Comparison of ENCODE assay signal across 9 cellular contexts in the genomic region with DNA sequence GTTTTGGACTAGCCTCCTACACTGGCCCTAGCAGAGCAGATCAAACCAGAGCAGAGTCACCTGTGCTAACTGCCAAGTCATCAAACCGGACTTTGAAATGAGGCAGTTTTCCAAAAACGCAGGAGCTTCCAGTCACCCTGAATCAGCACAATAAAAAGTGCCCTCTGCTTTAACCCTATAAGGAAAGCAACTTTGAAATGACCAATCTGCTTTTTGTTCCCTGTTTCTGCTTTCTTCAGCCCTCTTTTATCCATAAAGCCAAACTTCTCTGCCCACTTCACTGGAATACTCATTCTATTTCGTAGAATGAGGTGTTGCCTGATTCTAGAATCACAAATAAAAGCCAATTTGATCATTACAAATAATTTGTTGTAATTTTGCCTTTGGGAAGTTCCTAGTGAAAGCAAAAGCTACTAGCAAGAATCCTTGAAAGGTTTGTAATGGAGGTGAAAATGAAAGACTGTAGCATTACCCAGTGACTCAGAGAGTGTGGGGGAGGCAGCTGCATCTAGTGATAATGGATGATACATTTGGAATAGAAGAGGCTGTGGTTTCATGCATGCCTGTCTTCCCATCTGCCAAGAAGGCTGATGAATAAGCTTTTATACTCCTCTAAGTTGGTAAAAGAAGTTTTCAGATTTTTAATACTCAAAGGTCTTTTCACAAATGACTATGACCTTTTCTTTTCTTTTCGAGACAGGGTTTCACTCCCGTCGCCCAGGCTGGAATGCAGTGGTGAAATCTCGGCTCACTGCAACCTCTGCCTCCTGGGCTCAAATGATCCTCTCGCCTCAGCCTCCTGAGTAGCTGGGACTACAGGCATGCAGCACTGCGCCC. TPM values are rescaled to one million over a fixed set of nuclear protein-coding genes. Genes with fewer than 3 reads are reported as not detected.
DNase-seq lines count a peak whose midpoint lies in the region; ATAC-seq and TF ChIP-seq lines count a peak whose summit lies in the region.
"Had no signal": no experiment of that assay in that cellular context is flagged by ENCODE, and none has a peak within 500 bp of the region (broad histone marks: within the 10 kb centered on the region; RNA-seq: fewer than 3 reads in every experiment).

No MANE protein-coding gene starts in this region.

- no peak overlapping the region for H3K4me3 ChIP-seq in stomach smooth muscle (ENCODE audit: low read length in 2 of 2)
- no peak overlapping the region for H3K4me3 ChIP-seq in OCI-LY7 (ENCODE audit: low read depth, low read length, poor library complexity, severe bottlenecking)

- CTCF ChIA-PET in OCI-LY7 (lab: Charles Lee; ENCODE audit: unreplicated experiment) = no interaction called here

- H3K9me3 ChIP-seq in stomach smooth muscle (ENCODE audit: control insufficient read depth in 2 of 2, low read length in 2 of 2) (no peaks in the 10 kb centered on the region), OCI-LY7 (ENCODE audit: low read length) (no peaks in the 10 kb centered on the region)

- H3K27me3 ChIP-seq in layer of hippocampus (ENCODE audit: control insufficient read depth, insufficient read depth, low read length) (no peaks in the 10 kb centered on the region), stomach smooth muscle (ENCODE audit: control insufficient read depth in 1 of 2, insufficient read depth in 2 of 2, low read length in 2 of 2) (no peaks in the 10 kb centered on the region)

- no peaks in the 10 kb centered on the region for H3K79me2 ChIP-seq in OCI-LY7 (ENCODE audit: insufficient read depth, low read depth, low read length)

- intact Hi-C loops in OCI-LY7 (cut with micrococcal nuclease; ENCODE audit: unreplicated experiment) = no loop called here

- peaks cover 4% of the 10 kb centered on the region for H3K4me1 ChIP-seq in stomach smooth muscle (ENCODE audit: control insufficient read depth, insufficient read depth, low read length)
- H3K4me1 ChIP-seq in OCI-LY7 (ENCODE audit: insufficient read depth, low read length, poor library complexity, severe bottlenecking) = no peaks in the 10 kb centered on the region

- no TSS peak for BruUV-seq in OCI-LY7 (replicated peaks; lab: Mats Ljungman, UMichigan)

- H4K20me1 ChIP-seq in OCI-LY7 (ENCODE audit: insufficient read depth, low read length) = no peaks in the 10 kb centered on the region

- H3K9ac ChIP-seq in stomach smooth muscle (ENCODE audit: low read length in 2 of 2) = no peak overlapping the region

- POLR2A ChIA-PET in OCI-LY7 (lab: Charles Lee) = interaction anchor here (0.6 to 1.3 kb wide), 2 partner anchors 13 to 77 kb away, joined by 3 to 4 read pairs; no protein-coding TSS in a partner anchor

- H3K36me3 ChIP-seq in stomach smooth muscle (ENCODE audit: control insufficient read depth in 2 of 2, insufficient read depth in 2 of 2, low read length in 2 of 2) (no peaks in the 10 kb centered on the region), OCI-LY7 (ENCODE audit: insufficient read depth, low read length) (no peaks in the 10 kb centered on the region)

- no peak for TF ChIP-seq CTCF in OCI-LY7 (conservative IDR thresholded peaks at IDR 0.05; ENCODE audit: low read length)

- no peak for ATAC-seq in HG02588 (IDR thresholded peaks at IDR 0.05; ENCODE audit: unreplicated experiment)

- DNase-seq in activated effector memory CD4-positive, alpha-beta T cell treated with anti-CD3 and anti-CD28 coated beads, Interleukin-2, amount 50 U/mL, for 16 hours = peak; percentile 72
- DNase-seq in activated effector memory CD4-positive, alpha-beta T cell treated with Interleukin-2 at 50 U/mL for 16 hours = no peak
- DNase-seq in astrocyte of the hippocampus (ENCODE audit: low read depth, low spot score) = peak; percentile 89
- DNase-seq in OCI-LY7 (ENCODE audit: low spot score) = no peak
- DNase-seq in SIG-M5 treated with dmso at 0.1 percent for 504 hours (lab: John Stamatoyannopoulos, UW; ENCODE audit: unreplicated experiment) = no peak
- DNase-seq: activated naive CD8-positive, alpha-beta T cell treated with anti-CD3 and anti-CD28 coated beads, Interleukin-2, amount 10 ng/mL, durations not matched to agents 7 days and 5 days had no signal

- no peak overlapping the region for H2AFZ ChIP-seq in OCI-LY7 (ENCODE audit: low read length)

- H3K27ac ChIP-seq in layer of hippocampus (ENCODE audit: low read depth, low read length) (peak overlapping the region; percentile 30), stomach smooth muscle (ENCODE audit: low read length) (peak overlapping the region; percentile 7), OCI-LY7 (ENCODE audit: low read depth, low read length, poor library complexity, severe bottlenecking) (no peak overlapping the region)

- H3K4me2 ChIP-seq in OCI-LY7 (ENCODE audit: low read length) = no peak overlapping the region

- no peaks in the 10 kb centered on the region for H3K9me2 ChIP-seq in OCI-LY7 (ENCODE audit: insufficient read depth, low read length)

RNA-seq across cellular contexts. Expression of gene SPAAR, which starts 14.9 kb away (rescaled TPM):
- total RNA-seq in OCI-LY7 (2014; rRNA removed; shearing (Covaris generic)) = not detected in 2 replicates
- not detected in 2 replicates for total RNA-seq in OCI-LY7 (2022)
- total RNA-seq: activated naive CD8-positive, alpha-beta T cell treated with anti-CD3 and anti-CD28 coated beads, Interleukin-2, amount 10 ng/mL, durations not matched to agents 7 days and 5 days had no signal

RNA-seq across cellular contexts. Expression of gene HRCT1, which starts 18.1 kb away (rescaled TPM):
- not detected in 2 replicates for total RNA-seq in OCI-LY7 (2014; rRNA removed; shearing (Covaris generic))
- not detected in 2 replicates for total RNA-seq in OCI-LY7 (2022)
- total RNA-seq: activated naive CD8-positive, alpha-beta T cell treated with anti-CD3 and anti-CD28 coated beads, Interleukin-2, amount 10 ng/mL, durations not matched to agents 7 days and 5 days had no signal

RNA-seq across cellular contexts. Expression of gene OR2S2, which starts 33.8 kb away (rescaled TPM):
- total RNA-seq in OCI-LY7 (2014; rRNA removed; shearing (Covaris generic)) = not detected in 2 replicates
- not detected in 2 replicates for total RNA-seq in OCI-LY7 (2022)
- total RNA-seq: activated naive CD8-positive, alpha-beta T cell treated with anti-CD3 and anti-CD28 coated beads, Interleukin-2, amount 10 ng/mL, durations not matched to agents 7 days and 5 days had no signal

RNA-seq across cellular contexts. Expression of gene OR13J1, which starts 53.9 kb away (rescaled TPM):
- total RNA-seq in OCI-LY7 (2014; rRNA removed; shearing (Covaris generic)) = not detected in 2 replicates
- total RNA-seq in OCI-LY7 (2022) = not detected in 2 replicates
- total RNA-seq: activated naive CD8-positive, alpha-beta T cell treated with anti-CD3 and anti-CD28 coated beads, Interleukin-2, amount 10 ng/mL, durations not matched to agents 7 days and 5 days had no signal

Comparison
In these comparisons a context has a peak if more than half of its experiments do, and no peak if none do; other contexts are left out.
1. DNase-seq: peak in activated effector memory CD4-positive, alpha-beta T cell treated with anti-CD3 and anti-CD28 coated beads, Interleukin-2, amount 50 U/mL, for 16 hours (single experiment) and astrocyte of the hippocampus (single experiment); none in activated effector memory CD4-positive, alpha-beta T cell treated with Interleukin-2 at 50 U/mL for 16 hours (single experiment), OCI-LY7 (single experiment) and SIG-M5 treated with dmso at 0.1 percent for 504 hours (single experiment).